Comparison of ENCODE assay signal across 9 cellular contexts in genomic region chr17:17300624-17301568, GRCh38. TPM values are rescaled to one million over a fixed set of nuclear protein-coding genes. Genes with fewer than 3 reads are reported as not detected.
DNase-seq lines count a peak whose midpoint lies in the region; FAIRE-seq and TF ChIP-seq lines count a peak whose summit lies in the region.
"Had no signal": no experiment of that assay in that cellular context is flagged by ENCODE, and none has a peak within 500 bp of the region (broad histone marks: within the 10 kb centered on the region; RNA-seq: fewer than 3 reads in every experiment).

No MANE protein-coding gene starts in this region.

- H3K4me3 ChIP-seq in HAP-1 (peak overlapping the region; percentile 41), keratinocyte (ENCODE audit: control insufficient read depth in 2 of 3, extremely low read depth in 1 of 3, insufficient read depth in 2 of 3, low read depth in 1 of 3, low read length in 3 of 3) (no peak overlapping the region)

- no peaks in the 10 kb centered on the region for H4K20me1 ChIP-seq in keratinocyte (ENCODE audit: control insufficient read depth, extremely low read depth, insufficient read depth, low read length)

- H3K4me3 Mint-ChIP-seq in MCF 10A (ENCODE audit: unreplicated experiment) = no peak overlapping the region

- dilution Hi-C loops in keratinocyte (cut with MboI; ENCODE audit: extremely low pct_ligation_motif_present, low sequenced_read_pairs) = no loop called here

- intact Hi-C loops in MCF 10A (cut with micrococcal nuclease) = no loop called here

- no peak overlapping the region for H3K9ac ChIP-seq in keratinocyte (ENCODE audit: control insufficient read depth, extremely low read depth, insufficient read depth, low read length)

- no peaks in the 10 kb centered on the region for H3K36me3 Mint-ChIP-seq in MCF 10A (ENCODE audit: insufficient read depth, unreplicated experiment)

- H3K9me3 Mint-ChIP-seq in MCF 10A (ENCODE audit: unreplicated experiment) = no peaks in the 10 kb centered on the region

- peak overlapping the region; percentile 58 for H2AFZ ChIP-seq in keratinocyte (ENCODE audit: control insufficient read depth, low read length)

- no peak overlapping the region for H3K27ac Mint-ChIP-seq in MCF 10A (ENCODE audit: low read depth, unreplicated experiment)

- no peaks in the 10 kb centered on the region for H3K27me3 ChIP-seq in HAP-1 (ENCODE audit: low read depth)
- H3K27me3 ChIP-seq in keratinocyte (ENCODE audit: control insufficient read depth, extremely low read depth, insufficient read depth, low read length) = peaks cover 3% of the 10 kb centered on the region

- POLR2A ChIA-PET in MCF 10A (lab: Yijun Ruan, JAX) = interaction anchor here (1.6 kb wide), 2 partner anchors 20 kb away, joined by 4 to 7 read pairs; partner anchors contain the start of gene COPS3

- TF ChIP-seq CTCF in MCF 10A (IDR thresholded peaks at IDR 0.05; ENCODE audit: unreplicated experiment) (no peak), keratinocyte (optimal IDR thresholded peaks at IDR 0.05 in 1 of 3, IDR thresholded peaks at IDR 0.05 in 1 of 3, conservative IDR thresholded peaks at IDR 0.05 in 1 of 3; ENCODE audit: extremely low read depth in 1 of 3, insufficient read depth in 2 of 3, low read length in 3 of 3) (no peak)

- DNase-seq in 8988T (peak; percentile 78), HAP-1 (ENCODE audit: low spot score in 2 of 2) (peak; percentile 63 to 92), T-helper 9 cell (peak; percentile 35), MCF 10A (ENCODE audit: unreplicated experiment) (peak; percentile 27), keratinocyte (ENCODE audit: low read depth, low spot score) (no peak), urothelium cell line (ENCODE audit: low spot score) (no peak), ACHN (no peak)
- DNase-seq in stimulated activated CD4-positive, alpha-beta T cell treated with anti-CD3 and anti-CD28 coated beads, Interleukin-1b, Interleukin-23, amount 100 ng/mL, for 4 hours (ENCODE audit: low read depth in 2 of 2) = peak; percentile 52 to 55
- DNase-seq: DND-41 had no signal

- BruUV-seq in MCF 10A (replicated peaks; lab: Mats Ljungman, UMichigan) = no TSS peak

- H3K79me2 ChIP-seq in keratinocyte (ENCODE audit: control insufficient read depth, insufficient read depth, low read length) = no peaks in the 10 kb centered on the region

- in situ Hi-C loops in HAP-1 (cut with MboI; ENCODE audit: low sequenced_read_pairs) (no loop called here), ACHN (cut with HindIII; ENCODE audit: low pct_ligation_motif_present, low pct_unique_long_range_greater_than_20kb, low sequenced_read_pairs) (no loop called here)

- no peaks in the 10 kb centered on the region for H3K27me3 Mint-ChIP-seq in MCF 10A (ENCODE audit: insufficient read depth, unreplicated experiment)

- H3K36me3 ChIP-seq in HAP-1 (replicated peaks) = no peaks in the 10 kb centered on the region
- H3K36me3 ChIP-seq in keratinocyte (ENCODE audit: control insufficient read depth in 2 of 2, extremely low read depth in 1 of 2, insufficient read depth in 2 of 2, low read length in 2 of 2) = no peaks in the 10 kb centered on the region

- peaks cover 12% of the 10 kb centered on the region for H3K4me1 ChIP-seq in HAP-1
- peaks cover 6% of the 10 kb centered on the region for H3K4me1 ChIP-seq in keratinocyte (ENCODE audit: control insufficient read depth, extremely low read depth, insufficient read depth, low read length)

- CTCF ChIA-PET in MCF 10A (lab: Yijun Ruan, JAX) = interaction anchor here (0.6 kb wide), 1 partner anchor 12 kb away, joined by 4 read pairs; no protein-coding TSS in a partner anchor

- peaks cover 18% of the 10 kb centered on the region for H3K4me1 Mint-ChIP-seq in MCF 10A (ENCODE audit: insufficient read depth, unreplicated experiment)

- H3K4me2 ChIP-seq in keratinocyte (ENCODE audit: control insufficient read depth, extremely low read depth, insufficient read depth, low read depth, low read length) = peak overlapping the region; percentile 41

- FAIRE-seq in keratinocyte (lab: Jason Lieb, UNC) = no peak
- FAIRE-seq in urothelium cell line (lab: Jason Lieb, UNC) = no peak

- H3K27ac ChIP-seq in keratinocyte (ENCODE audit: control insufficient read depth, insufficient read depth, low read length) = no peak overlapping the region

- H3K9me3 ChIP-seq in HAP-1 (no peaks in the 10 kb centered on the region), keratinocyte (ENCODE audit: control insufficient read depth, low read depth, low read length) (no peaks in the 10 kb centered on the region)

- H3K9me1 ChIP-seq in keratinocyte (ENCODE audit: control insufficient read depth, extremely low read depth, insufficient read depth, low read length) = no peaks in the 10 kb centered on the region

RNA-seq across cellular contexts. Expression of gene NT5M, which starts 2.3 kb away (rescaled TPM):
- total RNA-seq in MCF 10A (2022) = 5.0 and 5.5 TPM in 2 replicates
- 0.16 to 0.36 TPM (median 0.20 TPM) in 3 replicates for polyA plus RNA-seq in keratinocyte
- polyA plus RNA-seq in keratinocyte (2011; ENCODE audit: low read depth) = 0.31 TPM
- polyA plus RNA-seq in keratinocyte (2011; cell fraction: cytosol; rRNA removed) = 0.19 and 0.55 TPM in 2 replicates
- 0.25 and 0.35 TPM in 2 replicates for polyA plus RNA-seq in keratinocyte (2011; cell fraction: nucleus; rRNA removed)
- 0.26 and 1.1 TPM in 2 replicates for polyA plus RNA-seq in keratinocyte (2012; ENCODE audit: low replicate concordance)
- polyA minus RNA-seq in keratinocyte = 0.38 to 0.95 TPM in 2 of 3 replicates, not detected in the other
- not detected for polyA minus RNA-seq in keratinocyte (2011; cell fraction: cytosol; rRNA and poly(A)+ RNA removed)
- not detected in 2 replicates for polyA minus RNA-seq in keratinocyte (2011; cell fraction: nucleus; rRNA and poly(A)+ RNA removed)

RNA-seq across cellular contexts. Expression of gene COPS3, which starts 19.9 kb away (rescaled TPM):
- total RNA-seq in MCF 10A (2022) = 67.0 and 91.8 TPM in 2 replicates
- polyA plus RNA-seq in keratinocyte = 52.4 to 89.7 TPM (median 71.3 TPM) in 3 replicates
- 75.7 TPM for polyA plus RNA-seq in keratinocyte (2011; ENCODE audit: low read depth)
- polyA plus RNA-seq in keratinocyte (2011; cell fraction: cytosol; rRNA removed) = 49.5 and 92.4 TPM in 2 replicates
- polyA plus RNA-seq in keratinocyte (2011; cell fraction: nucleus; rRNA removed) = 45.0 and 50.4 TPM in 2 replicates
- polyA plus RNA-seq in keratinocyte (2012; ENCODE audit: low replicate concordance) = 44.6 and 58.6 TPM in 2 replicates
- 28.2 to 66.4 TPM (median 47.5 TPM) in 3 replicates for polyA minus RNA-seq in keratinocyte
- polyA minus RNA-seq in keratinocyte (2011; cell fraction: cytosol; rRNA and poly(A)+ RNA removed) = 52.4 TPM
- 14.0 and 24.0 TPM in 2 replicates for polyA minus RNA-seq in keratinocyte (2011; cell fraction: nucleus; rRNA and poly(A)+ RNA removed)

Comparison
In these comparisons a context has a peak if more than half of its experiments do, and no peak if none do; other contexts are left out.
1. DNase-seq: peak in 8988T (single experiment), HAP-1 (2 of 2), T-helper 9 cell (single experiment), MCF 10A (single experiment) and stimulated activated CD4-positive, alpha-beta T cell treated with anti-CD3 and anti-CD28 coated beads, Interleukin-1b, Interleukin-23, amount 100 ng/mL, for 4 hours (2 of 2); none in keratinocyte (single experiment), urothelium cell line (single experiment) and ACHN (single experiment).